8 cellular contexts compared by ENCODE assay signal in genomic region chr5:37370864-37371726, GRCh38.
DNase-seq lines count a peak whose midpoint lies in the region; FAIRE-seq and TF ChIP-seq lines count a peak whose summit lies in the region.

NUP155 (minus strand) TSS chr5:37371106; CDS start chr5:37370977, 129 bp downstream.

- peak within 1 kb of the TSS; percentile 82 for H3K9ac ChIP-seq in Loucy (ENCODE audit: low read depth, low read length, poor library complexity, severe bottlenecking)

- peak within 1 kb of the TSS; percentile 81 to 94 (median 93) for H3K27ac Mint-ChIP-seq in nephron
- peak within 1 kb of the TSS; percentile 97 for H3K27ac Mint-ChIP-seq in stimulated activated naive CD8-positive, alpha-beta T cell treated with anti-CD3 and anti-CD28 coated beads, Interleukin-15, Interleukin-2, amounts not matched to agents 100 ng/mL and 50 ng/mL, for 24 hours

- TF ChIP-seq CTCF in Loucy (conservative IDR thresholded peaks at IDR 0.05; ENCODE audit: low read length) = no peak
- TF ChIP-seq CTCF in fibroblast of pulmonary artery (IDR thresholded peaks at IDR 0.05; ENCODE audit: low read length, missing control alignments) = no peak
- no peak for TF ChIP-seq CTCF in nephron (IDR thresholded peaks at IDR 0.05; ENCODE audit: unreplicated experiment in 3 of 3)

- H3K79me2 ChIP-seq in Loucy (ENCODE audit: insufficient read depth, low read length) = peaks cover 48% of the 10 kb centered on the region

- H3K36me3 ChIP-seq in Loucy (ENCODE audit: insufficient read depth, low read length) = no peaks in the 10 kb centered on the region

- peaks cover 51% of the 10 kb centered on the region for H3K27me3 ChIP-seq in Loucy (ENCODE audit: insufficient read depth, low read length, poor library complexity, severe bottlenecking)

- peaks cover 21% of the 10 kb centered on the region for H3K4me1 Mint-ChIP-seq in nephron
- H3K4me1 Mint-ChIP-seq in stimulated activated naive CD8-positive, alpha-beta T cell treated with anti-CD3 and anti-CD28 coated beads, Interleukin-15, Interleukin-2, amounts not matched to agents 100 ng/mL and 50 ng/mL, for 24 hours (ENCODE audit: low read depth) = peaks cover 42% of the 10 kb centered on the region

- no peaks in the 10 kb centered on the region for H3F3A ChIP-seq in Loucy (ENCODE audit: low read depth)

- H3K4me3 Mint-ChIP-seq in nephron = peak within 1 kb of the TSS; percentile 97
- peak within 1 kb of the TSS; percentile 95 for H3K4me3 Mint-ChIP-seq in stimulated activated naive CD8-positive, alpha-beta T cell treated with anti-CD3 and anti-CD28 coated beads, Interleukin-15, Interleukin-2, amounts not matched to agents 100 ng/mL and 50 ng/mL, for 24 hours

- H3K9me2 ChIP-seq in Loucy (replicated peaks; ENCODE audit: low read depth, low read length) = no peaks in the 10 kb centered on the region; the same call in 1 of the 2 replicates

- no peaks in the 10 kb centered on the region for H3K36me3 Mint-ChIP-seq in nephron (ENCODE audit: low read depth)
- H3K36me3 Mint-ChIP-seq in stimulated activated naive CD8-positive, alpha-beta T cell treated with anti-CD3 and anti-CD28 coated beads, Interleukin-15, Interleukin-2, amounts not matched to agents 100 ng/mL and 50 ng/mL, for 24 hours (ENCODE audit: low read depth) = peaks cover 21% of the 10 kb centered on the region

- H3K4me3 ChIP-seq in Loucy (ENCODE audit: low read length, poor library complexity, severe bottlenecking) = peak within 1 kb of the TSS; percentile 95
- H3K4me3 ChIP-seq in fibroblast of pulmonary artery (replicated peaks; ENCODE audit: low read depth, low read length) = peak within 1 kb of the TSS; percentile 98

- FAIRE-seq in H54 (lab: Jason Lieb, UNC) = peak; percentile 98

- H3K27me3 Mint-ChIP-seq in nephron (ENCODE audit: low read depth) = no peaks in the 10 kb centered on the region
- H3K27me3 Mint-ChIP-seq in stimulated activated naive CD8-positive, alpha-beta T cell treated with anti-CD3 and anti-CD28 coated beads, Interleukin-15, Interleukin-2, amounts not matched to agents 100 ng/mL and 50 ng/mL, for 24 hours = no peaks in the 10 kb centered on the region

- peak; percentile 74 for TF ChIP-seq POLR2A in H54 (IDR thresholded peaks at IDR 0.05; ENCODE audit: low read depth, low read length)
- peak; percentile 78 for TF ChIP-seq POLR2A in Raji (IDR thresholded peaks at IDR 0.05; ENCODE audit: insufficient read depth, low read depth, low read length)

- H3K9me3 Mint-ChIP-seq in nephron = no peaks in the 10 kb centered on the region
- no peaks in the 10 kb centered on the region for H3K9me3 Mint-ChIP-seq in stimulated activated naive CD8-positive, alpha-beta T cell treated with anti-CD3 and anti-CD28 coated beads, Interleukin-15, Interleukin-2, amounts not matched to agents 100 ng/mL and 50 ng/mL, for 24 hours

- peaks cover 21% of the 10 kb centered on the region for H3K4me1 ChIP-seq in Loucy (ENCODE audit: insufficient read depth, low read length, poor library complexity, severe bottlenecking)

- no peaks in the 10 kb centered on the region for H3K9me3 ChIP-seq in Loucy (ENCODE audit: insufficient read depth, low read depth, low read length)

- H2AFZ ChIP-seq in Loucy (ENCODE audit: low read length) = peak within 1 kb of the TSS; percentile 90

- peaks cover 37% of the 10 kb centered on the region for H4K20me1 ChIP-seq in Loucy (ENCODE audit: insufficient read depth, low read length, poor library complexity, severe bottlenecking)

- H3K4me2 ChIP-seq in Loucy (ENCODE audit: low read depth, low read length, poor library complexity, severe bottlenecking) = peak within 1 kb of the TSS; percentile 93

- DNase-seq in ELF-1 (ENCODE audit: low read depth, low spot score) (peak; percentile 98), H54 (ENCODE audit: insufficient read length, low spot score) (peak; percentile 94), fibroblast of pulmonary artery (ENCODE audit: low read depth) (peak; percentile 97)
- peak; percentile 83 for DNase-seq in activated T-helper 9 cell treated with anti-CD3 and anti-CD28 coated beads, Interleukin-2, amount 50 U/mL, for 16 hours (ENCODE audit: low read depth)

Comparison
In these comparisons a context has a peak if more than half of its experiments do, and no peak if none do; other contexts are left out.
1. Peak in every context shown above with its lines: DNase-seq and H3K4me3 ChIP-seq.